Comparison of ENCODE assay signal across 29 cellular contexts in genomic region chrX:39629001-39629400, GRCh38.
DNase-seq lines count a peak whose midpoint lies in the region; ATAC-seq, FAIRE-seq and TF ChIP-seq lines count a peak whose summit lies in the region.
"Had no signal": no experiment of that assay in that cellular context is flagged by ENCODE, and none has a peak within 500 bp of the region (broad histone marks: within the 10 kb centered on the region; RNA-seq: fewer than 3 reads in every experiment).

No MANE protein-coding gene starts in this region.

- DNase-seq in T-helper 1 cell (no peak), bronchial epithelial cell (ENCODE audit: low read depth) (no peak), renal cortical epithelial cell (ENCODE audit: low read depth) (peak; percentile 58), nucleus accumbens (lab: John Stamatoyannopoulos, UW) (no peak), DMS79 treated with DMSO at 0.1 percent for 48 hours (lab: John Stamatoyannopoulos, UW) (no peak)
- DNase-seq: CD4-positive, alpha-beta T cell; COR-L47; DMS79; GF-D8; Kasumi-1; MG63; NCI-H1105 treated with DMSO at 0.1 percent for 48 hours; NCI-H146; NCI-H1930; NCI-H2107; NCI-H446; NCI-H524 treated with DMSO at 0.1 percent for 48 hours; NCI-H82; NK-92 treated with Interleukin-12 subunit alpha and Interleukin-12 subunit beta, amount 100 ng/mL, for 24 hours; PC-3 had no signal

- no peak for TF ChIP-seq CTCF in HEK293 (tag by site-specific recombination; IDR thresholded peaks at IDR 0.05)
- TF ChIP-seq CTCF in bronchial epithelial cell (IDR thresholded peaks at IDR 0.05; ENCODE audit: insufficient read depth, low read length, severe bottlenecking) = no peak

- H3K27me3 Mint-ChIP-seq in T-helper 1 cell treated with Interleukin-12 subunit alpha and Interleukin-12 subunit beta and Interleukin-4 antibody, amounts not matched to agents 30 μg/mL and 1 μg/mL, for 36 hours (ENCODE audit: low read depth) = no peaks in the 10 kb centered on the region
- H3K27me3 Mint-ChIP-seq: CD4-positive, alpha-beta T cell had no signal

- POLR2A ChIA-PET in HEK293 (lab: Yijun Ruan, JAX) = no interaction called here

- H3K4me1 ChIP-seq in HEK293 (ENCODE audit: control insufficient read depth, insufficient read depth, low read length) = no peaks in the 10 kb centered on the region
- H3K4me1 ChIP-seq: SJSA1 had no signal

- peaks cover 14% of the 10 kb centered on the region for H3K4me1 Mint-ChIP-seq in T-helper 1 cell treated with Interleukin-12 subunit alpha and Interleukin-12 subunit beta and Interleukin-4 antibody, amounts not matched to agents 30 μg/mL and 1 μg/mL, for 36 hours (ENCODE audit: low read depth)

- no peaks in the 10 kb centered on the region for H3K36me3 Mint-ChIP-seq in T-helper 1 cell treated with Interleukin-12 subunit alpha and Interleukin-12 subunit beta and Interleukin-4 antibody, amounts not matched to agents 30 μg/mL and 1 μg/mL, for 36 hours (ENCODE audit: low read depth)

- no peaks in the 10 kb centered on the region for H3K9me3 Mint-ChIP-seq in T-helper 1 cell treated with Interleukin-12 subunit alpha and Interleukin-12 subunit beta and Interleukin-4 antibody, amounts not matched to agents 30 μg/mL and 1 μg/mL, for 36 hours
- H3K9me3 Mint-ChIP-seq: CD4-positive, alpha-beta T cell had no signal

- H3K9me3 ChIP-seq in HEK293 (ENCODE audit: control insufficient read depth, insufficient read depth, low read depth, low read length) = no peaks in the 10 kb centered on the region
- H3K9me3 ChIP-seq: MG63, SJSA1 had no signal

- H3K36me3 ChIP-seq in HEK293 (ENCODE audit: control insufficient read depth in 2 of 2, insufficient read depth in 1 of 2, low read length in 2 of 2) = no peaks in the 10 kb centered on the region
- H3K36me3 ChIP-seq in bronchial epithelial cell (ENCODE audit: control insufficient read depth, insufficient read depth, low read length) = no peaks in the 10 kb centered on the region
- H3K36me3 ChIP-seq: BLaER1 treated with 17β-estradiol and CSF1 and Interleukin-3, amounts not matched to agents 10 nM and 100 nM; MG63; SJSA1 had no signal

- no peak overlapping the region for H3K4me3 Mint-ChIP-seq in T-helper 1 cell treated with Interleukin-12 subunit alpha and Interleukin-12 subunit beta and Interleukin-4 antibody, amounts not matched to agents 30 μg/mL and 1 μg/mL, for 36 hours
- H3K4me3 Mint-ChIP-seq: CD4-positive, alpha-beta T cell had no signal

- peak overlapping the region; percentile 20 for H3K27ac Mint-ChIP-seq in T-helper 1 cell treated with Interleukin-12 subunit alpha and Interleukin-12 subunit beta and Interleukin-4 antibody, amounts not matched to agents 30 μg/mL and 1 μg/mL, for 36 hours
- H3K27ac Mint-ChIP-seq: CD4-positive, alpha-beta T cell had no signal

- no peaks in the 10 kb centered on the region for H3K27me3 ChIP-seq in bronchial epithelial cell (ENCODE audit: control insufficient read depth, insufficient read depth, low read length)
- H3K27me3 ChIP-seq: BLaER1 treated with 17β-estradiol and CSF1 and Interleukin-3, amounts not matched to agents 10 nM and 100 nM; MG63; SJSA1 had no signal

- H3K27ac ChIP-seq in HEK293 (ENCODE audit: extremely low read depth, low read depth, low read length) = no peak overlapping the region
- H3K27ac ChIP-seq: 22Rv1; BLaER1 treated with 17β-estradiol and CSF1 and Interleukin-3, amounts not matched to agents 10 nM and 100 nM; SJSA1 had no signal

- CTCF ChIA-PET in HEK293 (lab: Yijun Ruan, JAX) = interaction anchor here (0.7 kb wide), 1 partner anchor 31 kb away, joined by 3 read pairs; no protein-coding TSS in a partner anchor

- H3K4me3 ChIP-seq in HEK293 (ENCODE audit: low read depth, low read length) (no peak overlapping the region), bronchial epithelial cell (ENCODE audit: low read depth, low read length) (no peak overlapping the region)
- H3K4me3 ChIP-seq: BLaER1 treated with 17β-estradiol and CSF1 and Interleukin-3, amounts not matched to agents 10 nM and 100 nM; MG63; SJSA1 had no signal

- ATAC-seq in GM21526 (IDR thresholded peaks at IDR 0.05; ENCODE audit: low FRiP score, unreplicated experiment) = no peak
- ATAC-seq: HCT116, HepG2, PC-3 had no signal

- peak; percentile 28 for FAIRE-seq in bronchial epithelial cell (lab: Jason Lieb, UNC)
- FAIRE-seq: GM12892, HepG2 had no signal

TF ChIP-seq in HEK293, 187 proteins besides CTCF, POLR2A, EP300 and RAD21:
- no peak for TF ChIP-seq ZNF18 (tag by site-specific recombination; IDR thresholded peaks at IDR 0.05)
- 0 out of 2 replicates have a peak, but pooled peaks have one; percentile 24 for TF ChIP-seq ZIC2 (tag by site-specific recombination; IDR thresholded peaks at IDR 0.05)
